ENCODE assay signal across 23 cellular contexts in genomic region chr1:33319186-33319948, GRCh38. TPM values are rescaled to one million over a fixed set of nuclear protein-coding genes. Genes with fewer than 3 reads are reported as not detected.
DNase-seq lines count a peak whose midpoint lies in the region; ATAC-seq, FAIRE-seq and TF ChIP-seq lines count a peak whose summit lies in the region.
"Had no signal": no experiment of that assay in that cellular context is flagged by ENCODE, and none has a peak within 500 bp of the region (broad histone marks: within the 10 kb centered on the region; RNA-seq: fewer than 3 reads in every experiment).

No MANE protein-coding gene starts in this region.

- TF ChIP-seq RAD21 in HepG2 (CRISPR knock-in tag; IDR thresholded peaks at IDR 0.05) = no peak

- CTCF ChIA-PET in HepG2 (lab: Yijun Ruan, JAX; ENCODE audit: low intra/inter-chr PET ratio, low total read pairs) = no interaction called here

- H3K79me2 ChIP-seq in HepG2 (ENCODE audit: insufficient read depth, low read length) = no peaks in the 10 kb centered on the region

- TF ChIP-seq EP300 in HepG2 (IDR thresholded peaks at IDR 0.05; ENCODE audit: low read depth in 2 of 2, low read length in 2 of 2) (no peak), HepG2 (CRISPR knock-in tag; IDR thresholded peaks at IDR 0.05; ENCODE audit: borderline replicate concordance) (no peak)

- peaks cover 15% of the 10 kb centered on the region; the same call in 1 of the 2 replicates for H4K20me1 ChIP-seq in HepG2 (ENCODE audit: insufficient read depth, low read length)

- FAIRE-seq in HepG2 (lab: Jason Lieb, UNC) = no peak
- FAIRE-seq: A204.1, G401.6, GM12892 had no signal

- H2AFZ ChIP-seq in HepG2 (ENCODE audit: low read length) = no peak overlapping the region

- intact Hi-C loops in HepG2 (cut with micrococcal nuclease; ENCODE audit: unreplicated experiment) = no loop called here
- intact Hi-C loops in right lobe of liver (cut with DNase I) = no loop called here
- intact Hi-C loops in psoas muscle (cut with DNase I) = no loop called here
- intact Hi-C loops in breast epithelium (cut with DNase I; ENCODE audit: low total_unique reads) = no loop called here

- peak; percentile 20; the same call in 2 of the 3 replicates for ATAC-seq in HepG2
- no peak for ATAC-seq in right lobe of liver
- peak in 3 of 4 donors; percentile 4 to 9 (median 5) for ATAC-seq in psoas muscle
- ATAC-seq in GM19397 (IDR thresholded peaks at IDR 0.05; ENCODE audit: unreplicated experiment) = no peak

- H3K27ac ChIP-seq in HepG2 (ENCODE audit: extremely low read length, insufficient read depth, low read length) = no peak overlapping the region
- no peak overlapping the region for H3K27ac ChIP-seq in right lobe of liver
- H3K27ac ChIP-seq in psoas muscle = no peak overlapping the region
- H3K27ac ChIP-seq in breast epithelium = no peak overlapping the region
- H3K27ac ChIP-seq: C4-2B, HL-60, KMS-11 had no signal

- POLR2A ChIA-PET in HepG2 (lab: Yijun Ruan, JAX) = no interaction called here

- no peak overlapping the region for H3K9ac ChIP-seq in HepG2 (ENCODE audit: insufficient read depth, low read depth, low read length)
- H3K9ac ChIP-seq: KMS-11 had no signal

- 43% methylated on average over 7 of the region's 9 CpGs for WGBS in HepG2 (ENCODE audit: low lambda C conversion rate)
- WGBS in right lobe of liver (ENCODE audit: insufficient coverage, low coverage, low lambda C conversion rate, missing lambda C conversion rate) = 90% methylated on average over 3 of the region's 9 CpGs
- WGBS in psoas muscle, 3 donors = 89% methylated on average over 8 to 9 of the region's 9 CpGs

- DNase-seq in HepG2 (ENCODE audit: low spot score) (no peak), right lobe of liver (no peak), iris pigment epithelial cell (ENCODE audit: low read depth) (peak; percentile 21), psoas muscle (no peak), HT-29 (ENCODE audit: low spot score) (no peak), breast epithelium (ENCODE audit: low spot score in 2 of 2) (no peak)
- DNase-seq: H7, HFFc6, NCI-H1092 treated with DMSO at 0.1 percent for 48 hours, NCI-H1436 treated with DMSO at 0.1 percent for 48 hours, NCI-H2029, NCI-H2227 treated with DMSO at 0.1 percent for 48 hours, NCI-H510A treated with DMSO at 0.1 percent for 48 hours, NCI-H748 treated with DMSO at 0.1 percent for 48 hours had no signal

- H3K4me1 ChIP-seq in HepG2 (ENCODE audit: insufficient read depth, low read length) (peaks cover 5% of the 10 kb centered on the region), right lobe of liver (no peaks in the 10 kb centered on the region), psoas muscle (no peaks in the 10 kb centered on the region), breast epithelium (no peaks in the 10 kb centered on the region)

- peaks cover 12 to 16% of the 10 kb centered on the region in 2 experiments; a peak in 4 of 5 replicates for H3K36me3 ChIP-seq in HepG2 (replicated peaks in 1 of 2; ENCODE audit: control insufficient read depth in 1 of 2, insufficient read depth in 2 of 2, low read length in 2 of 2)
- H3K36me3 ChIP-seq in right lobe of liver = peaks cover 7 to 18% (median 14%) of the 10 kb centered on the region in 4 donors
- H3K36me3 ChIP-seq in psoas muscle (ENCODE audit: insufficient read depth in 1 of 2, low read depth in 1 of 2) = peaks cover 8 to 25% of the 10 kb centered on the region in 2 donors
- H3K36me3 ChIP-seq in breast epithelium = peaks cover 2% of the 10 kb centered on the region

- TF ChIP-seq POLR2A in HepG2 (IDR thresholded peaks at IDR 0.05; ENCODE audit: insufficient read depth in 1 of 2, low read depth in 2 of 2, low read length in 2 of 2) (no peak), right lobe of liver (IDR thresholded peaks at IDR 0.05) (no peak), breast epithelium (IDR thresholded peaks at IDR 0.05) (no peak)

- no peak overlapping the region for H3K4me2 ChIP-seq in HepG2 (ENCODE audit: low read depth, low read length)
- H3K4me2 ChIP-seq: KMS-11 had no signal

- TF ChIP-seq CTCF in HepG2 (CRISPR knock-in tag; IDR thresholded peaks at IDR 0.05) (no peak), right lobe of liver (IDR thresholded peaks at IDR 0.05) (no peak), psoas muscle (IDR thresholded peaks at IDR 0.05) (no peak), breast epithelium (IDR thresholded peaks at IDR 0.05) (no peak)

- H3K27me3 ChIP-seq in HepG2 (ENCODE audit: control insufficient read depth in 1 of 2, insufficient read depth in 2 of 2, low read length in 2 of 2) (peaks cover 6 to 33% of the 10 kb centered on the region in 2 experiments; a peak in 4 of 5 replicates), right lobe of liver (no peaks in the 10 kb centered on the region), psoas muscle (ENCODE audit: insufficient read depth in 3 of 3, low read length in 2 of 3) (no peaks in the 10 kb centered on the region), breast epithelium (no peaks in the 10 kb centered on the region)

- BruUV-seq in HepG2 (replicated peaks; lab: Mats Ljungman, UMichigan) = no TSS peak

- H3K9me3 ChIP-seq in HepG2 (ENCODE audit: low read length) = no peaks in the 10 kb centered on the region
- H3K9me3 ChIP-seq in right lobe of liver = no peaks in the 10 kb centered on the region
- H3K9me3 ChIP-seq in psoas muscle = no peaks in the 10 kb centered on the region
- H3K9me3 ChIP-seq in breast epithelium = no peaks in the 10 kb centered on the region

- H3K4me3 ChIP-seq in HepG2 (replicated peaks in 1 of 3; ENCODE audit: insufficient read depth in 1 of 3, low read depth in 2 of 3, low read length in 3 of 3) (no peak overlapping the region), right lobe of liver (no peak overlapping the region), psoas muscle (no peak overlapping the region), breast epithelium (no peak overlapping the region)

- in situ Hi-C loops in HepG2 (cut with HindIII; ENCODE audit: extremely low pct_ligation_motif_present, low pct_unique_long_range_greater_than_20kb) = no loop called here

TF ChIP-seq in HepG2, 621 proteins besides CTCF, POLR2A, EP300 and RAD21 (continues in another document):
- no peak for TF ChIP-seq ZFX (CRISPR knock-in tag; IDR thresholded peaks at IDR 0.05; ENCODE audit: low read depth)
- TF ChIP-seq ATF7-NPFF (CRISPR knock-in tag; IDR thresholded peaks at IDR 0.05; ENCODE audit: low read depth) = no peak
- TF ChIP-seq SIN3B (IDR thresholded peaks at IDR 0.05; ENCODE audit: low read length) = no peak
- no peak for TF ChIP-seq NR2F6 (IDR thresholded peaks at IDR 0.05)
- no peak for TF ChIP-seq NR2F6 (CRISPR knock-in tag; IDR thresholded peaks at IDR 0.05)
- no peak for TF ChIP-seq FOXO4 (CRISPR knock-in tag; conservative IDR thresholded peaks at IDR 0.05)
- TF ChIP-seq SRSF1 (optimal IDR thresholded peaks at IDR 0.05; ENCODE audit: low read depth, low read length) = no peak
- TF ChIP-seq SP2 (CRISPR knock-in tag; IDR thresholded peaks at IDR 0.05) = no peak
- no peak for TF ChIP-seq ZFAT (CRISPR knock-in tag; conservative IDR thresholded peaks at IDR 0.05)
- TF ChIP-seq KMT2B (CRISPR knock-in tag; IDR thresholded peaks at IDR 0.05) = no peak
- TF ChIP-seq ZNF562 (CRISPR knock-in tag; IDR thresholded peaks at IDR 0.05; ENCODE audit: borderline replicate concordance) = no peak

RNA-seq across cellular contexts. Expression of gene A3GALT2, which starts 1.5 kb away (rescaled TPM):
- not detected in 2 replicates for total RNA-seq in HepG2 (2016; rRNA removed; fragmentation: Illumina TruSeq; extraction: Trizol)
- total RNA-seq in HepG2 (2016; cell fraction: cytosol; rRNA removed; fragmentation: Illumina TruSeq; extraction: Trizol; ENCODE audit: low read depth) = not detected in 2 replicates
- not detected in 2 replicates for total RNA-seq in HepG2 (2016; cell fraction: insoluble cytoplasmic fraction; rRNA removed; fragmentation: Illumina TruSeq; extraction: Trizol)
- not detected in 2 replicates for total RNA-seq in HepG2 (2016; cell fraction: membrane; rRNA removed; fragmentation: Illumina TruSeq; extraction: Trizol)
- total RNA-seq in HepG2 (2016; cell fraction: nucleus; rRNA removed; fragmentation: Illumina TruSeq; extraction: Trizol) = not detected in 2 replicates
- not detected in 2 replicates for polyA plus RNA-seq in HepG2 (2011; rRNA removed)
- polyA plus RNA-seq in HepG2 (2011; cell fraction: cytosol; rRNA removed) = not detected in 2 replicates
- not detected in 2 replicates for polyA plus RNA-seq in HepG2 (2011; cell fraction: nucleus; rRNA removed)
- not detected in 2 replicates for polyA plus RNA-seq in HepG2 (2012)
- not detected in 2 replicates for polyA plus RNA-seq in HepG2 (2016; cell fraction: cytosol; fragmentation: Illumina TruSeq; extraction: Trizol; ENCODE audit: low read depth)
- not detected in 2 replicates for polyA plus RNA-seq in HepG2 (2016; cell fraction: insoluble cytoplasmic fraction; fragmentation: Illumina TruSeq; extraction: Trizol; ENCODE audit: low read depth)
- polyA plus RNA-seq in HepG2 (2016; cell fraction: membrane; fragmentation: Illumina TruSeq; extraction: Trizol; ENCODE audit: low read depth) = not detected in 2 replicates
- not detected in 2 replicates for polyA plus RNA-seq in HepG2 (2016; cell fraction: nucleus; fragmentation: Illumina TruSeq; extraction: Trizol; ENCODE audit: insufficient read depth, low read depth)
- polyA minus RNA-seq in HepG2 (2011; rRNA and poly(A)+ RNA removed; ENCODE audit: low replicate concordance) = not detected in 2 replicates
- not detected in 2 replicates for polyA minus RNA-seq in HepG2 (2011; cell fraction: cytosol; rRNA and poly(A)+ RNA removed)
- not detected in 2 replicates for polyA minus RNA-seq in HepG2 (2011; cell fraction: nucleus; rRNA and poly(A)+ RNA removed)
- not detected for total RNA-seq in right lobe of liver
- total RNA-seq in psoas muscle = not detected
- not detected for polyA plus RNA-seq in psoas muscle
- 0.10 and 1.0 TPM in 2 replicates for total RNA-seq in HT-29 (2014; rRNA removed; shearing (Covaris generic))
- not detected for total RNA-seq in breast epithelium
- total RNA-seq: Daoy, H7, HFFc6, HT1080 had no signal

Comparison
In these comparisons a context has a peak if more than half of its experiments do, and no peak if none do; other contexts are left out.
1. ATAC-seq: peak in HepG2 (single experiment) and psoas muscle (3 of 4); none in right lobe of liver (0 of 4) and GM19397 (single experiment).